Comparison of ENCODE assay signal across 10 cellular contexts in genomic region chr2:197356136-197356535, GRCh38. TPM values are rescaled to one million over a fixed set of nuclear protein-coding genes. Genes with fewer than 3 reads are reported as not detected.
DNase-seq lines count a peak whose midpoint lies in the region; ATAC-seq and TF ChIP-seq lines count a peak whose summit lies in the region.
"Had no signal": no experiment of that assay in that cellular context is flagged by ENCODE, and none has a peak within 500 bp of the region (broad histone marks: within the 10 kb centered on the region; RNA-seq: fewer than 3 reads in every experiment).

No MANE protein-coding gene starts in this region.

- peaks cover 30% of the 10 kb centered on the region for H3K79me2 ChIP-seq in SU-DHL-6 (ENCODE audit: insufficient read depth, low read length)

- H3K9me2 ChIP-seq in SU-DHL-6 (replicated peaks; ENCODE audit: insufficient read depth, low read length), result no peaks in the 10 kb centered on the region

- TF ChIP-seq POLR2A in gastroesophageal sphincter (IDR thresholded peaks at IDR 0.05) (no peak), testis (IDR thresholded peaks at IDR 0.05) (no peak)

- peak overlapping the region; percentile 71 for H3K4me2 ChIP-seq in SU-DHL-6 (ENCODE audit: low read depth, low read length, poor library complexity, severe bottlenecking)

- no peaks in the 10 kb centered on the region for H3K9me3 ChIP-seq in SU-DHL-6 (ENCODE audit: insufficient read depth, low read length)
- H3K9me3 ChIP-seq in gastroesophageal sphincter, result no peaks in the 10 kb centered on the region
- no peaks in the 10 kb centered on the region for H3K9me3 ChIP-seq in testis

- TF ChIP-seq CTCF in AG10803 (conservative IDR thresholded peaks at IDR 0.05; ENCODE audit: low read length), result peak; percentile 49
- peak; percentile 36; the same call in 2 of the 3 replicates for TF ChIP-seq CTCF in GM12872 (IDR thresholded peaks at IDR 0.05; ENCODE audit: insufficient read depth, low read depth, low read length)
- peak; percentile 39 for TF ChIP-seq CTCF in SU-DHL-6 (IDR thresholded peaks at IDR 0.05; ENCODE audit: insufficient read depth, low read length, poor library complexity, severe bottlenecking)
- TF ChIP-seq CTCF in gastroesophageal sphincter (IDR thresholded peaks at IDR 0.05), result no peak
- no peak for TF ChIP-seq CTCF in testis (IDR thresholded peaks at IDR 0.05)

- H3K36me3 ChIP-seq in SU-DHL-6 (ENCODE audit: low read length) (no peaks in the 10 kb centered on the region), gastroesophageal sphincter (no peaks in the 10 kb centered on the region), testis (ENCODE audit: low read depth, missing control alignments) (no peaks in the 10 kb centered on the region)

- WGBS in gastroesophageal sphincter (ENCODE audit: low coverage in 1 of 2), 2 donors, result 80 to 95% methylated on average over 5 of the region's 5 CpGs
- 86 to 96% methylated on average over 4 to 5 of the region's 5 CpGs for WGBS in testis, 2 donors

- H3K27ac ChIP-seq in SU-DHL-6 (ENCODE audit: low read depth, low read length) (no peak overlapping the region), gastroesophageal sphincter (no peak overlapping the region), testis (no peak overlapping the region)
- H3K27ac ChIP-seq: HL-60 had no signal

- intact Hi-C loops in testis (cut with DNase I; ENCODE audit: low total_unique reads), result no loop called here

- H3K27me3 ChIP-seq in SU-DHL-6 (ENCODE audit: low read length) (no peaks in the 10 kb centered on the region), gastroesophageal sphincter (no peaks in the 10 kb centered on the region), testis (no peaks in the 10 kb centered on the region)

- no peaks in the 10 kb centered on the region for H4K20me1 ChIP-seq in SU-DHL-6 (ENCODE audit: low read depth, low read length)

- H3K9ac ChIP-seq in SU-DHL-6 (ENCODE audit: low read length), result peak overlapping the region; percentile 60

- ATAC-seq in gastroesophageal sphincter (no peak), GM19397 (IDR thresholded peaks at IDR 0.05; ENCODE audit: unreplicated experiment) (no peak)

- TF ChIP-seq EP300 in gastroesophageal sphincter (IDR thresholded peaks at IDR 0.05), result no peak

- H3F3A ChIP-seq in SU-DHL-6 (ENCODE audit: insufficient read depth), result 0 out of 2 replicates have a peak, but pooled peaks cover 7% of the 10 kb centered on the region

- H3K4me1 ChIP-seq in gastroesophageal sphincter (no peaks in the 10 kb centered on the region), testis (no peaks in the 10 kb centered on the region)

- no peak for DNase-seq in AG10803 (ENCODE audit: low read depth)
- DNase-seq in germinal center (ENCODE audit: low spot score), result peak; percentile 38
- no peak for DNase-seq in testis
- no peak for DNase-seq in NCI-H2107 (lab: John Stamatoyannopoulos, UW)
- DNase-seq: Right ventricle myocardium superior had no signal

- peak overlapping the region; percentile 80 for H2AFZ ChIP-seq in SU-DHL-6 (ENCODE audit: low read depth, low read length, severe bottlenecking)

- H3K4me3 ChIP-seq in AG10803 (ENCODE audit: low read length) (no peak overlapping the region), SU-DHL-6 (ENCODE audit: insufficient read depth, low read length, poor library complexity, severe bottlenecking) (peak overlapping the region; percentile 57), gastroesophageal sphincter (no peak overlapping the region), testis (no peak overlapping the region)

RNA-seq across cellular contexts. Expression of gene ANKRD44, which starts 45.6 kb away (rescaled TPM):
- 10 to 100 TPM; 24.4 to 51.8 (median 35.7) TPM for total RNA-seq in gastroesophageal sphincter
- 10 to 100 TPM; 11.5 to 14.5 TPM for total RNA-seq in testis
- 11.2 TPM for polyA plus RNA-seq in testis (ENCODE audit: insufficient read depth, low read depth, low replicate concordance)

Comparison
In these comparisons a context has a peak if more than half of its experiments do, and no peak if none do; other contexts are left out.
1. CTCF ChIP-seq: peak in AG10803 (single experiment), GM12872 (single experiment) and SU-DHL-6 (single experiment); none in gastroesophageal sphincter (0 of 4) and testis (0 of 3).